Comparison of ENCODE assay signal across 9 cellular contexts in genomic region chr6:25053875-25054371, GRCh38.
DNase-seq lines count a peak whose midpoint lies in the region; ATAC-seq and TF ChIP-seq lines count a peak whose summit lies in the region.
"Had no signal": no experiment of that assay in that cellular context is flagged by ENCODE, and none has a peak within 500 bp of the region (broad histone marks: within the 10 kb centered on the region; RNA-seq: fewer than 3 reads in every experiment).

No MANE protein-coding gene starts in this region.

- H3K27me3 Mint-ChIP-seq in activated CD4-positive, alpha-beta T cell treated with anti-CD3 and anti-CD28 coated beads, Interleukin-2, amount 10 ng/mL, durations not matched to agents 24 days and 14 days = no peaks in the 10 kb centered on the region
- no peaks in the 10 kb centered on the region for H3K27me3 Mint-ChIP-seq in endothelial cell (ENCODE audit: unreplicated experiment)

- intact Hi-C loops in activated CD4-positive, alpha-beta T cell treated with anti-CD3 and anti-CD28 coated beads, Interleukin-2, amount 10 ng/mL, durations not matched to agents 24 days and 14 days (cut with micrococcal nuclease) = no loop called here

- no peak for DNase-seq in activated CD4-positive, alpha-beta T cell treated with anti-CD3 and anti-CD28 coated beads, Interleukin-2, amount 10 ng/mL, durations not matched to agents 24 days and 14 days
- DNase-seq in activated CD4-positive, alpha-beta T cell treated with anti-CD3 and anti-CD28 coated beads, Interleukin-2, amount 50 U/mL, for 48 hours = no peak
- DNase-seq in NCI-H526 treated with DMSO at 0.1 percent for 48 hours (lab: John Stamatoyannopoulos, UW) (peak; percentile 27), fibroblast of gingiva (ENCODE audit: low read depth) (peak; percentile 76), GM19238 (ENCODE audit: insufficient read length, low spot score) (no peak), endothelial cell (ENCODE audit: low spot score) (no peak), coronary artery (ENCODE audit: low spot score) (no peak)

- H3K4me1 Mint-ChIP-seq in activated CD4-positive, alpha-beta T cell treated with anti-CD3 and anti-CD28 coated beads, Interleukin-2, amount 10 ng/mL, durations not matched to agents 24 days and 14 days = peaks cover 67% of the 10 kb centered on the region
- peaks cover 3% of the 10 kb centered on the region for H3K4me1 Mint-ChIP-seq in endothelial cell (ENCODE audit: unreplicated experiment)

- no peak overlapping the region for H3K4me3 ChIP-seq in coronary artery

- peaks cover 2% of the 10 kb centered on the region for H3K36me3 Mint-ChIP-seq in activated CD4-positive, alpha-beta T cell treated with anti-CD3 and anti-CD28 coated beads, Interleukin-2, amount 10 ng/mL, durations not matched to agents 24 days and 14 days (ENCODE audit: low read depth)
- no peaks in the 10 kb centered on the region for H3K36me3 Mint-ChIP-seq in endothelial cell (ENCODE audit: low read depth, unreplicated experiment)

- TF ChIP-seq CTCF in endothelial cell (IDR thresholded peaks at IDR 0.05; ENCODE audit: unreplicated experiment) (no peak), coronary artery (IDR thresholded peaks at IDR 0.05) (no peak)

- no peak overlapping the region for H3K27ac ChIP-seq in coronary artery
- H3K27ac ChIP-seq: C4-2B had no signal

- peak overlapping the region; percentile 43 for H3K27ac Mint-ChIP-seq in activated CD4-positive, alpha-beta T cell treated with anti-CD3 and anti-CD28 coated beads, Interleukin-2, amount 10 ng/mL, durations not matched to agents 24 days and 14 days
- H3K27ac Mint-ChIP-seq in endothelial cell (ENCODE audit: unreplicated experiment) = no peak overlapping the region

- peak; percentile 84 for ATAC-seq in HG02571 (IDR thresholded peaks at IDR 0.05; ENCODE audit: unreplicated experiment)

- no peak overlapping the region for H3K4me3 Mint-ChIP-seq in activated CD4-positive, alpha-beta T cell treated with anti-CD3 and anti-CD28 coated beads, Interleukin-2, amount 10 ng/mL, durations not matched to agents 24 days and 14 days
- H3K4me3 Mint-ChIP-seq in endothelial cell (ENCODE audit: unreplicated experiment) = no peak overlapping the region

- peaks cover 8% of the 10 kb centered on the region for H3K9me3 Mint-ChIP-seq in activated CD4-positive, alpha-beta T cell treated with anti-CD3 and anti-CD28 coated beads, Interleukin-2, amount 10 ng/mL, durations not matched to agents 24 days and 14 days
- no peaks in the 10 kb centered on the region for H3K9me3 Mint-ChIP-seq in endothelial cell (ENCODE audit: unreplicated experiment)

Comparison
In these comparisons a context has a peak if more than half of its experiments do, and no peak if none do; other contexts are left out.
1. DNase-seq: peak in NCI-H526 treated with DMSO at 0.1 percent for 48 hours (single experiment) and fibroblast of gingiva (single experiment); none in activated CD4-positive, alpha-beta T cell treated with anti-CD3 and anti-CD28 coated beads, Interleukin-2, amount 10 ng/mL, durations not matched to agents 24 days and 14 days (single experiment), activated CD4-positive, alpha-beta T cell treated with anti-CD3 and anti-CD28 coated beads, Interleukin-2, amount 50 U/mL, for 48 hours (0 of 2), GM19238 (single experiment), endothelial cell (single experiment) and coronary artery (single experiment).